Comparison of ENCODE assay signal across 1 cellular context in genomic region chr6:45698046-45698445, GRCh38.
TF ChIP-seq lines count a peak whose summit lies in the region.

No MANE protein-coding gene starts in this region.

TF ChIP-seq in WTC11, 78 proteins besides CTCF, POLR2A, EP300 and RAD21 (continued from another document):
- TF ChIP-seq ATF1 (CRISPR knock-in tag; IDR thresholded peaks at IDR 0.05) (no peak), ZNF671 (CRISPR knock-in tag; IDR thresholded peaks at IDR 0.05) (no peak), TP53 (CRISPR knock-in tag; IDR thresholded peaks at IDR 0.05) (no peak), USF1 (CRISPR knock-in tag; IDR thresholded peaks at IDR 0.05) (no peak), IRF2 (CRISPR knock-in tag; IDR thresholded peaks at IDR 0.05; ENCODE audit: borderline replicate concordance, low read depth) (no peak)
